ENCODE assay signal across 8 cellular contexts in the genomic region with DNA sequence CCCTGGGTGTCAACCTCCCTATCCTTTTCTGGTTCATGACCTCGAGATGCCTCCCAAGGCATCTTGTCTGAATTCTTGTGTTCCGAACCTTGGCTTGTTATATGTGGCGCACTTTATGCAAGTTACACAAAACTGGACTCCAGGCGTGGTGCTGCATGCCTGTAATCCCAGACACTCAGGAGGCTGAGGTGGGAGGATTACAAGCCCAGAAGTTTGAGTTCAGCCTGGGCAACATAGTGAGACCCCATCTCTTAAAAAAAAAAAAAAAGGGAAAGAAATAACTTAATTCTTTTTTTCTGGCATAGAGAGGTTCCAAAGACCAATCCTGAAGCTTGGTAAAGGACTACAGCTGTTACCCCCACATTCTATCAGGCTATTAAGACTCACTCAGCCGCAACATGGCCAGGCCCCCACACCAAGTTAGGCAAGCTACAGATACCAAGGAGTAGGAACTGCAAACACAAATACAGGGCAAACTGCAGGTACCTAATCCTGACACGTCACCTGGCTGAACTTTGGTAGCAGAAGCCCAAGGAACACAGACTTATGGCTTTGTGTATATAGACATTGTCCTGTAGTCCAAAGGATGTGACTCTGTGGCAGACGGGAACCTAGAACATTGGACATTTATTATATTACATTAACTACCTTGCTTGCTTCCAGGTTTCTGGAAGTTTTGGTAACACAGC. TPM values are rescaled to one million over a fixed set of nuclear protein-coding genes. Genes with fewer than 3 reads are reported as not detected.
DNase-seq lines count a peak whose midpoint lies in the region; ATAC-seq and TF ChIP-seq lines count a peak whose summit lies in the region.

No MANE protein-coding gene starts in this region.

- no peaks in the 10 kb centered on the region for H3K9me3 Mint-ChIP-seq in naive thymus-derived CD8-positive, alpha-beta T cell

- H3K27ac Mint-ChIP-seq in naive thymus-derived CD8-positive, alpha-beta T cell: peak overlapping the region; percentile 21 to 98 (median 96)

- H3K4me2 ChIP-seq in Loucy (ENCODE audit: low read depth, low read length, poor library complexity, severe bottlenecking): peak overlapping the region; percentile 79

- peaks cover 17 to 66% (median 38%) of the 10 kb centered on the region in 4 donors for H3K4me1 Mint-ChIP-seq in naive thymus-derived CD8-positive, alpha-beta T cell

- H3K36me3 Mint-ChIP-seq in naive thymus-derived CD8-positive, alpha-beta T cell: peaks cover 0 to 17% (median 3%) of the 10 kb centered on the region in 3 donors

- no peaks in the 10 kb centered on the region for H3K27me3 Mint-ChIP-seq in naive thymus-derived CD8-positive, alpha-beta T cell

- H3K36me3 ChIP-seq in Loucy (ENCODE audit: insufficient read depth, low read length): no peaks in the 10 kb centered on the region

- H4K20me1 ChIP-seq in Loucy (ENCODE audit: insufficient read depth, low read length, poor library complexity, severe bottlenecking): no peaks in the 10 kb centered on the region

- H3K4me3 Mint-ChIP-seq in naive thymus-derived CD8-positive, alpha-beta T cell: peak overlapping the region; percentile 29 to 99 (median 92)

- peaks cover 11% of the 10 kb centered on the region for H3K4me1 ChIP-seq in Loucy (ENCODE audit: insufficient read depth, low read length, poor library complexity, severe bottlenecking)

- H3F3A ChIP-seq in Loucy (ENCODE audit: low read depth): no peaks in the 10 kb centered on the region

- peak overlapping the region; percentile 94 for H3K9ac ChIP-seq in Loucy (ENCODE audit: low read depth, low read length, poor library complexity, severe bottlenecking)

- POLR2A ChIA-PET in naive thymus-derived CD8-positive, alpha-beta T cell (lab: Charles Lee): interaction anchor here (1.0 to 3.4 kb wide), 4 partner anchors 12 to 27 kb away, joined by 4 to 21 read pairs (median 12); no protein-coding TSS in a partner anchor

- peak overlapping the region; percentile 85 to 86 for H3K27ac ChIP-seq in coronary artery

- no peak for ATAC-seq in naive thymus-derived CD8-positive, alpha-beta T cell
- no peak for ATAC-seq in HG03565 (IDR thresholded peaks at IDR 0.05; ENCODE audit: unreplicated experiment)

- H3K27me3 ChIP-seq in Loucy (ENCODE audit: insufficient read depth, low read length, poor library complexity, severe bottlenecking): no peaks in the 10 kb centered on the region

- H3K4me3 ChIP-seq in AG10803 (ENCODE audit: low read length) (peak overlapping the region; percentile 96), Loucy (ENCODE audit: low read length, poor library complexity, severe bottlenecking) (peak overlapping the region; percentile 80), coronary artery (peak overlapping the region; percentile 86)

- H2AFZ ChIP-seq in Loucy (ENCODE audit: low read length): no peak overlapping the region

- H3K79me2 ChIP-seq in Loucy (ENCODE audit: insufficient read depth, low read length): 0 out of 2 replicates have a peak, but pooled peaks cover 10% of the 10 kb centered on the region

- H3K9me3 ChIP-seq in Loucy (ENCODE audit: insufficient read depth, low read depth, low read length): no peaks in the 10 kb centered on the region

- no peak for TF ChIP-seq CTCF in AG10803 (conservative IDR thresholded peaks at IDR 0.05; ENCODE audit: low read length)
- TF ChIP-seq CTCF in Loucy (conservative IDR thresholded peaks at IDR 0.05; ENCODE audit: low read length): no peak
- no peak for TF ChIP-seq CTCF in coronary artery (IDR thresholded peaks at IDR 0.05)

- H3K9me2 ChIP-seq in Loucy (replicated peaks; ENCODE audit: low read depth, low read length): no peaks in the 10 kb centered on the region

- no peak for DNase-seq in AG10803 (ENCODE audit: low read depth)
- no peak for DNase-seq in coronary artery (ENCODE audit: low spot score)
- DNase-seq in naive thymus-derived CD8-positive, alpha-beta T cell: no peak
- DNase-seq in HUDEP-2 (lab: John Stamatoyannopoulos, UW; ENCODE audit: unreplicated experiment in 76 of 76): no peak
- DNase-seq in cortex of kidney (lab: John Stamatoyannopoulos, UW): no peak
- no peak for DNase-seq in NCI-H1694 treated with DMSO at 0.1 percent for 48 hours (lab: John Stamatoyannopoulos, UW)

RNA-seq across cellular contexts. Expression of a gene that starts 1.3 kb away (rescaled TPM):
- 10 to 100 TPM; 17.9 to 19.4 TPM for total RNA-seq in naive thymus-derived CD8-positive, alpha-beta T cell
- 10 to 100 TPM in 1 of 3 donors, 1 to 10 TPM in 2; 6.1 to 10.4 (median 6.6) TPM for polyA plus RNA-seq in naive thymus-derived CD8-positive, alpha-beta T cell

RNA-seq across cellular contexts. Expression of a gene that starts 41.9 kb away (rescaled TPM):
- 1 to 10 TPM; 3.0 to 3.6 TPM for total RNA-seq in naive thymus-derived CD8-positive, alpha-beta T cell
- 1 to 10 TPM in 2 of 3 donors, under 1 TPM in 1; 0.19 to 1.4 (median 1.4) TPM for polyA plus RNA-seq in naive thymus-derived CD8-positive, alpha-beta T cell

RNA-seq across cellular contexts. Expression of a gene that starts 57.4 kb away (rescaled TPM):
- 10 to 100 TPM; 55.0 to 56.0 TPM for total RNA-seq in naive thymus-derived CD8-positive, alpha-beta T cell
- 10 to 100 TPM; 31.5 to 41.8 (median 38.9) TPM for polyA plus RNA-seq in naive thymus-derived CD8-positive, alpha-beta T cell
